ENCODE assay signal across 3 cellular contexts in the genomic region with DNA sequence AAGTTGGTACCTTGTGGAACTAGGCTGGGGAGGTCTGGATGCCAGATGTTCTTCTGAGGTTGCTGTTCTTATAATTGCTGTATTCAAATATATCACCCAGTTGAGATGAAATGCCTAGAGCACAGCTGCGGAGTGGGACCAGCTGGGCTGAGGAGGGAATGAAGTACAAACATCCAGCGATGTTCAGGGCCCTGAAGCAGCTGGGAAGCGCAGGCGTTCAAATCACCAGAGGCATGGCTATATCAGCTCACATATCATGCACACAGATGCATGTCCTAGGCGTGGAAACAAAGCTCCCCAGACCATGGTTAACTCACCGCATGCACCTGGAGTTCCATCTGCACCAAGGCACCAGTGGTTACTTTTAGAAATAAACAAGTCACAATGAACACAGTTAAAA. TPM values are rescaled to one million over a fixed set of nuclear protein-coding genes. Genes with fewer than 3 reads are reported as not detected.
"Had no signal": no experiment of that assay in that cellular context is flagged by ENCODE, and none has a peak within 500 bp of the region (broad histone marks: within the 10 kb centered on the region; RNA-seq: fewer than 3 reads in every experiment).

No MANE protein-coding gene starts in this region.

RNA-seq across cellular contexts. Expression of a gene that starts 7.3 kb away (rescaled TPM):
- total RNA-seq: pulmonary artery endothelial cell, right atrium auricular region had no signal

RNA-seq across cellular contexts. Expression of a gene that starts 52.4 kb away (rescaled TPM):
- total RNA-seq: vagina had no signal
